ENCODE assay signal across 8 cellular contexts in the genomic region with DNA sequence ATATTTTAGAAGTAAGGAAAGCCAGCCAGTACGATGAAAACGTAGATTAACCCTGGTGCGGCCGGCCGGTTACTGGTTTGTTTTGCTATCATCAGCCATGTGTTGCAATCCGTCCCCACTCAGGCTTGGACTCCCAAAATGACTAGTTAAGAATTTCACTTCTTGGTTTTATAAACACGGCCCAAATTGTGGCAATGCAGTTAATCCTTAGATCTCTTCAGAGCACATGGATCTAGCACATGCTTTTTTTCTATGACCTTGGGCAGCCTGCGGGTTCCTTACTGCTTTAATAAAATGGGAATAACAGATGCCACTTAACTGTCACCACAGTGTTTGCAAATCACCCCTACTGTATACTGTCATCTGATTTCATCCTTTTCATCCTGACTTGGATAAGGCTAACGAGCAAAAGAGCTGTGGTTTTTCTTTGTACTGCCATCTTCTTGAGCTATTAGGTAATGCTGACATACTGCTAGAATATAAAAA. TPM values are rescaled to one million over a fixed set of nuclear protein-coding genes. Genes with fewer than 3 reads are reported as not detected.
DNase-seq lines count a peak whose midpoint lies in the region; ATAC-seq and TF ChIP-seq lines count a peak whose summit lies in the region.

No MANE protein-coding gene starts in this region.

- peak; percentile 34 for ATAC-seq in GM18502 (IDR thresholded peaks at IDR 0.05; ENCODE audit: poor library complexity, unreplicated experiment)
- ATAC-seq in GM19452 (IDR thresholded peaks at IDR 0.05; ENCODE audit: unreplicated experiment): no peak
- ATAC-seq in HG03565 (IDR thresholded peaks at IDR 0.05; ENCODE audit: unreplicated experiment): no peak

- peaks cover 19% of the 10 kb centered on the region for H3K36me3 Mint-ChIP-seq in mesothelial cell of epicardium

- peaks cover 27% of the 10 kb centered on the region for H3K4me1 Mint-ChIP-seq in mesothelial cell of epicardium

- H3K9me3 ChIP-seq in PC-9 (ENCODE audit: insufficient read depth, low read depth): no peaks in the 10 kb centered on the region

- TF ChIP-seq CTCF in PC-9 (conservative IDR thresholded peaks at IDR 0.05) (no peak), coronary artery (IDR thresholded peaks at IDR 0.05) (no peak), mesothelial cell of epicardium (IDR thresholded peaks at IDR 0.05; ENCODE audit: unreplicated experiment) (no peak)

- DNase-seq in AG08396 (ENCODE audit: low spot score) (peak; percentile 56), PC-9 (no peak), coronary artery (ENCODE audit: low spot score) (no peak), mesothelial cell of epicardium (ENCODE audit: low spot score in 2 of 2, unreplicated experiment in 2 of 2) (no peak)

- H3F3A ChIP-seq in PC-9 (ENCODE audit: insufficient read depth, low read depth): peaks cover 30% of the 10 kb centered on the region

- H3K4me3 ChIP-seq in PC-9 (peak overlapping the region; percentile 84), coronary artery (peak overlapping the region; percentile 84), urinary bladder (ENCODE audit: low read depth, low read length) (peak overlapping the region; percentile 88)

- no peaks in the 10 kb centered on the region for H3K36me3 ChIP-seq in PC-9 (ENCODE audit: low read depth)
- no peaks in the 10 kb centered on the region for H3K36me3 ChIP-seq in urinary bladder (ENCODE audit: insufficient read depth)

- CTCF ChIA-PET in PC-9 (lab: Charles Lee): interaction anchor here (0.5 to 1.3 kb wide), 4 partner anchors 41 to 121 kb away, joined by 3 to 8 read pairs (median 3); no protein-coding TSS in a partner anchor

- 2% methylated on average over 9 of the region's 9 CpGs for WGBS in urinary bladder

- peaks cover 10% of the 10 kb centered on the region for H3K9me3 Mint-ChIP-seq in mesothelial cell of epicardium

- H3K4me1 ChIP-seq in PC-9 (replicated peaks; ENCODE audit: insufficient read depth): peaks cover 25% of the 10 kb centered on the region
- peaks cover 5% of the 10 kb centered on the region for H3K4me1 ChIP-seq in urinary bladder (ENCODE audit: insufficient read depth)

- POLR2A ChIA-PET in PC-9 (lab: Charles Lee; ENCODE audit: unreplicated experiment): no interaction called here

- H3K27me3 Mint-ChIP-seq in mesothelial cell of epicardium (ENCODE audit: low read depth): no peaks in the 10 kb centered on the region

- no peaks in the 10 kb centered on the region for H3K27me3 ChIP-seq in PC-9 (ENCODE audit: insufficient read depth, low read depth)

- no peak overlapping the region for H3K27ac ChIP-seq in PC-9
- H3K27ac ChIP-seq in coronary artery: peak overlapping the region; percentile 99
- no peak overlapping the region for H3K27ac ChIP-seq in urinary bladder (ENCODE audit: low read depth)

- no TSS peak for BruUV-seq in PC-9 (replicated peaks; lab: Mats Ljungman, UMichigan)

- H4K20me1 ChIP-seq in PC-9 (ENCODE audit: insufficient read depth): peaks cover 16% of the 10 kb centered on the region; the same call in 1 of the 2 replicates

- H2AFZ ChIP-seq in PC-9: no peak overlapping the region

- peak overlapping the region; percentile 82 for H3K4me2 ChIP-seq in PC-9

- H3K9me2 ChIP-seq in PC-9 (ENCODE audit: insufficient read depth): no peaks in the 10 kb centered on the region

- H3K79me2 ChIP-seq in PC-9 (ENCODE audit: low read depth): peaks cover 60% of the 10 kb centered on the region

- intact Hi-C loops in PC-9 (cut with micrococcal nuclease; ENCODE audit: unreplicated experiment): no loop called here

- H3K27ac Mint-ChIP-seq in mesothelial cell of epicardium: peak overlapping the region; percentile 94

- peak overlapping the region; percentile 79 for H3K4me3 Mint-ChIP-seq in mesothelial cell of epicardium

RNA-seq across cellular contexts. Expression of a gene that starts 1.5 kb away (rescaled TPM):
- 40.7 and 40.9 TPM in 2 replicates for total RNA-seq in PC-9 (2021)
- 63.2 to 67.9 TPM (median 66.1 TPM) in 3 replicates for total RNA-seq in mesothelial cell of epicardium
- 86.2 TPM for total RNA-seq in urinary bladder
- 88.2 TPM for polyA plus RNA-seq in urinary bladder

Comparison
In these comparisons a context has a peak if more than half of its experiments do, and no peak if none do; other contexts are left out.
1. H3K27ac ChIP-seq: peak in coronary artery (2 of 2); none in PC-9 (single experiment) and urinary bladder (single experiment).
2. Peak in every context shown above with its lines, with median percentiles within 50 percentile points of each other: H3K4me3 ChIP-seq.